ENCODE assay signal across 26 cellular contexts in the genomic region with DNA sequence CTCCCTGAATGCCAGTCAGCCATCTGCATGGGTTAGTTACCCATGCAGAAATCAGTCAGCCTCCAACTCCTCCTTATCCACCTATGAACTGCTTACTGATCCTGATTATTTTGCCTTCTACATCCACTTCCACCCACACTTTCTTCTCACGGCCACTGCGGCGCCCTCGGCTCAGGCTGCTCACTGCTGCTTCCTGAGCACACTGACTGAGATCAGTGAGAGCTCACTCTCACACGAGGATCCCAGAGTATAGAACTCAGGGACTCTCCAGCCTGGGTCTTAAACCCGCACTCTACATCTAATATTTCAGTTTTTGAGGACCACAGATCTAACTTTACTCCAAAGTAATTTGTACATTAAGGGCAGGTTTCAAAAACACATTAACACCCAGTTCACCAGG.
DNase-seq lines count a peak whose midpoint lies in the region; ATAC-seq lines count a peak whose summit lies in the region.
"Had no signal": no experiment of that assay in that cellular context is flagged by ENCODE, and none has a peak within 500 bp of the region (broad histone marks: within the 10 kb centered on the region; RNA-seq: fewer than 3 reads in every experiment).

No MANE protein-coding gene starts in this region.

- peaks cover 0 to 26% (median 7%) of the 10 kb centered on the region in 11 experiments; a peak in 10 of 22 replicates for H3K9me3 ChIP-seq in BLaER1 treated with 17β-estradiol and CSF1 and Interleukin-3, amounts not matched to agents 10 nM and 100 nM (replicated peaks in 1 of 11)
- H3K9me3 ChIP-seq: ascending aorta, esophagus squamous epithelium, MG63, sigmoid colon, suprapubic skin had no signal

- H3K4me3 ChIP-seq in BLaER1 treated with 17β-estradiol and CSF1 and Interleukin-3, amounts not matched to agents 10 nM and 100 nM = no peak overlapping the region
- H3K4me3 ChIP-seq: ascending aorta, esophagus squamous epithelium, MG63, sigmoid colon, suprapubic skin had no signal

- peak overlapping the region in 1 of 11 experiments; percentile 8; a peak in 1 of 22 replicates for H3K27ac ChIP-seq in BLaER1 treated with 17β-estradiol and CSF1 and Interleukin-3, amounts not matched to agents 10 nM and 100 nM
- no peak overlapping the region for H3K27ac ChIP-seq in substantia nigra (ENCODE audit: low read depth, low read length, poor library complexity, severe bottlenecking)
- H3K27ac ChIP-seq: ascending aorta, esophagus squamous epithelium, sigmoid colon, suprapubic skin had no signal

- no peak for ATAC-seq in HG03439 (IDR thresholded peaks at IDR 0.05; ENCODE audit: unreplicated experiment)
- ATAC-seq: activated CD8-positive, alpha-beta T cell treated with anti-CD3 and anti-CD28 coated beads, Interleukin-2, amount 10 ng/mL, durations not matched to agents 7 days and 5 days; stimulated activated memory B cell treated with anti-CD40 and anti-IgM and Interleukin-4, amounts not matched to agents 10 μg/mL and 1 μg/mL and 100 μg/mL, for 72 hours had no signal

- peaks cover 0 to 98% (median 17%) of the 10 kb centered on the region in 11 experiments; a peak in 16 of 22 replicates for H4K20me1 ChIP-seq in BLaER1 treated with 17β-estradiol and CSF1 and Interleukin-3, amounts not matched to agents 10 nM and 100 nM

- H3K9ac ChIP-seq in BLaER1 treated with 17β-estradiol and CSF1 and Interleukin-3, amounts not matched to agents 10 nM and 100 nM = no peak overlapping the region

- H3K27me3 ChIP-seq in BLaER1 treated with 17β-estradiol and CSF1 and Interleukin-3, amounts not matched to agents 10 nM and 100 nM = no peaks in the 10 kb centered on the region
- H3K27me3 ChIP-seq: ascending aorta, esophagus squamous epithelium, MG63, sigmoid colon, suprapubic skin had no signal

- peaks cover 12 to 49% (median 27%) of the 10 kb centered on the region in 11 experiments; a peak in 17 of 22 replicates for H3K36me3 ChIP-seq in BLaER1 treated with 17β-estradiol and CSF1 and Interleukin-3, amounts not matched to agents 10 nM and 100 nM
- H3K36me3 ChIP-seq: ascending aorta, esophagus squamous epithelium, MG63, sigmoid colon, suprapubic skin had no signal

- H3K4me2 ChIP-seq in BLaER1 treated with 17β-estradiol and CSF1 and Interleukin-3, amounts not matched to agents 10 nM and 100 nM = peak overlapping the region in 7 of 11 experiments; percentile 6 to 52 (median 27); a peak in 8 of 22 replicates

- DNase-seq in DMS153 treated with DMSO at 0.1 percent for 48 hours (lab: John Stamatoyannopoulos, UW; ENCODE audit: unreplicated experiment) (peak; percentile 75), NCI-H69 (lab: John Stamatoyannopoulos, UW) (peak; percentile 70), kidney glomerular epithelial cell (lab: John Stamatoyannopoulos, UW) (peak; percentile 11), NCI-H146 (lab: John Stamatoyannopoulos, UW) (no peak), amygdala (lab: John Stamatoyannopoulos, UW) (no peak), substantia nigra (lab: John Stamatoyannopoulos, UW) (no peak)
- DNase-seq: activated CD4-positive, alpha-beta T cell treated with anti-CD3 and anti-CD28 coated beads for 1 hour; activated CD8-positive, alpha-beta T cell treated with anti-CD3 and anti-CD28 coated beads, Interleukin-2, amount 10 ng/mL, durations not matched to agents 7 days and 5 days; C1 segment of cervical spinal cord; Calu3; central memory CD4-positive, alpha-beta T cell; esophagus squamous epithelium; foreskin melanocyte; KBM-7; MG63; NCI-H1694; NCI-H2171 treated with DMSO at 0.1 percent for 48 hours; NCI-H526 treated with DMSO at 0.1 percent for 48 hours; posterior cingulate gyrus; sigmoid colon; stimulated activated CD4-positive, alpha-beta T cell treated with anti-CD3 and anti-CD28 coated beads, Interleukin-4, amount 100 ng/mL, for 4 hours had no signal

- H3K4me1 ChIP-seq in BLaER1 treated with 17β-estradiol and CSF1 and Interleukin-3, amounts not matched to agents 10 nM and 100 nM = peaks cover 35 to 92% (median 81%) of the 10 kb centered on the region in 10 experiments

Comparison
In these comparisons a context has a peak if more than half of its experiments do, and no peak if none do; other contexts are left out.
1. DNase-seq: peak in DMS153 treated with DMSO at 0.1 percent for 48 hours (single experiment), NCI-H69 (single experiment) and kidney glomerular epithelial cell (single experiment); none in NCI-H146 (single experiment), amygdala (0 of 56) and substantia nigra (0 of 49).